Comparison of ENCODE assay signal across 19 cellular contexts in the genomic region with DNA sequence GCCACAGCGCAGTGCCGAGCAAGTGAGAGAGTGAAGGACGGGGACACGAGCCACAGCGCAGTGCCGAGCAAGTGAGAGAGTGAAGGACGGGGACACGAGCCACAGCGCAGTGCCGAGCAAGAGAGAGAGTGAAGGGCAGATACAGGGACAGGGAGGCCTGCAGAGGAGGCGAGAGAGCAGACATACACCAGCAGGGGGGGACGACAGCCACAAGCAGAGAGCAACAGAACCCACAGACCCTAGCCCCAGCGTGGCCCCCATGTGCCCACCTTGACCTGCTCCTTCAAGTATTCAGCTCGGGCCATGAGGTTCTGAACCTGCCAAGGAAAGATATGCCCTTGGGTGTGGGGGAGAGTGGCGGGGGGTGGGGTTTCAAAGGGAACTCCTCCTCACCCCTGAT. TPM values are rescaled to one million over a fixed set of nuclear protein-coding genes. Genes with fewer than 3 reads are reported as not detected.
"Had no signal": no experiment of that assay in that cellular context is flagged by ENCODE, and none has a peak within 500 bp of the region (broad histone marks: within the 10 kb centered on the region; RNA-seq: fewer than 3 reads in every experiment).

No MANE protein-coding gene starts in this region.

- H3K4me3 Mint-ChIP-seq: activated T-cell treated with anti-CD3 and anti-CD28 coated beads, Interleukin-2, amount 50 U/mL, for 24 hours had no signal

- H3K27ac Mint-ChIP-seq: activated naive CD4-positive, alpha-beta T cell treated with anti-CD3 and anti-CD28 coated beads, Interleukin-2, amount 50 U/mL, for 72 hours; activated T-cell treated with anti-CD3 and anti-CD28 coated beads, Interleukin-2, amount 50 U/mL, for 24 hours had no signal

- ATAC-seq: activated naive CD4-positive, alpha-beta T cell treated with anti-CD3 and anti-CD28 coated beads, Interleukin-2, amount 50 U/mL, for 72 hours; foreskin keratinocyte; mucosa of descending colon; naive thymus-derived CD8-positive, alpha-beta T cell; stimulated activated naive CD8-positive, alpha-beta T cell treated with anti-CD3 and anti-CD28 coated beads, Interleukin-15, Interleukin-2, amounts not matched to agents 100 U/mL and 50 U/mL, for 24 hours; upper lobe of right lung had no signal

- H3K27ac ChIP-seq: esophagus squamous epithelium, foreskin keratinocyte, suprapubic skin, upper lobe of right lung had no signal

- H3K27me3 Mint-ChIP-seq: activated T-cell treated with anti-CD3 and anti-CD28 coated beads, Interleukin-2, amount 50 U/mL, for 24 hours; naive thymus-derived CD8-positive, alpha-beta T cell had no signal

- H3K9me3 ChIP-seq: esophagus squamous epithelium, mucosa of descending colon, suprapubic skin, upper lobe of right lung had no signal

- H3K4me1 ChIP-seq: foreskin keratinocyte had no signal

- DNase-seq: activated CD4-positive, alpha-beta T cell treated with anti-CD3 and anti-CD28 coated beads, Interleukin-2, amount 50 U/mL, for 1 hour; activated effector memory CD4-positive, alpha-beta T cell treated with anti-CD3 and anti-CD28 coated beads, Interleukin-2, amount 50 U/mL, for 16 hours; activated T-cell treated with anti-CD3 and anti-CD28 coated beads, Interleukin-2, amount 50 U/mL, for 24 hours; amygdala; dorsolateral prefrontal cortex; esophagus squamous epithelium; foreskin keratinocyte; head of caudate nucleus; mucosa of descending colon; naive thymus-derived CD8-positive, alpha-beta T cell; occipital lobe; stimulated activated CD4-positive, alpha-beta T cell treated with anti-CD3 and anti-CD28 coated beads, Interleukin-2, amount 100 ng/mL, for 48 hours; stimulated activated naive CD8-positive, alpha-beta T cell treated with anti-CD3 and anti-CD28 coated beads, Interleukin-15, Interleukin-2, amounts not matched to agents 100 U/mL and 50 U/mL, for 24 hours; SW 1271; T-helper 9 cell; upper lobe of right lung had no signal

- H3K27me3 ChIP-seq: dorsolateral prefrontal cortex, esophagus squamous epithelium, foreskin keratinocyte, suprapubic skin, upper lobe of right lung had no signal

- H3K9me3 Mint-ChIP-seq: activated naive CD4-positive, alpha-beta T cell treated with anti-CD3 and anti-CD28 coated beads, Interleukin-2, amount 50 U/mL, for 72 hours; activated T-cell treated with anti-CD3 and anti-CD28 coated beads, Interleukin-2, amount 50 U/mL, for 24 hours; naive thymus-derived CD8-positive, alpha-beta T cell had no signal

RNA-seq across cellular contexts. Expression of gene CPLX3, which starts 11.1 kb away (rescaled TPM):
- total RNA-seq: foreskin keratinocyte, lung microvascular endothelial cell, upper lobe of right lung had no signal

RNA-seq across cellular contexts. Expression of gene LMAN1L, which starts 24.8 kb away (rescaled TPM):
- total RNA-seq: foreskin keratinocyte, lung microvascular endothelial cell, occipital lobe, upper lobe of right lung had no signal
